ENCODE assay signal across 32 cellular contexts in the genomic region with DNA sequence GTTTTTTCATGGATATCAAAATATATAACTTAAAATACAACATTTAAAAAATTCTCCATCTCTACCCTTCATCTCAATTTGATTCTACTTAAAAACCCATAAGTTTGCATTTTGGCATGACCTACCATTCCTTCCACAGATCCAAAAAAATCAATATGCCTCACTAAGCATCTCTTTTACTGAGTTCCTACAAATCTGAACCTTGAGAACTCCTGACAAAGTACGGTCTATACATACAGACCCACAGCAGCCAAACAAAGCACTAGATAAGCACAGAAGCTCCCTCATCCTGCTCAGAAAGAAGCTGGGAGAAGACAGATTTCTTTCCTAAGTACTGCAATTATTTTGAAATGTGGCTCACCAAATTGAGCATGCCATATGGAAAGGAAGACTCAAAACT.
"Had no signal": no experiment of that assay in that cellular context is flagged by ENCODE, and none has a peak within 500 bp of the region (broad histone marks: within the 10 kb centered on the region; RNA-seq: fewer than 3 reads in every experiment).

No MANE protein-coding gene starts in this region.

- H3K9me3 ChIP-seq: ascending aorta, Peyer's patch, SJSA1, SK-N-SH had no signal

- H3K4me1 Mint-ChIP-seq: activated CD4-positive, alpha-beta T cell treated with anti-CD3 and anti-CD28 coated beads for 36 hours; activated CD4-positive, alpha-beta T cell treated with anti-CD3 and anti-CD28 coated beads, Interleukin-2, amount 10 ng/mL, durations not matched to agents 7 days and 5 days; activated naive CD4-positive, alpha-beta T cell treated with anti-CD3 and anti-CD28 coated beads, Interleukin-2, amount 50 U/mL, for 24 hours; activated naive CD8-positive, alpha-beta T cell treated with anti-CD3 and anti-CD28 coated beads, Interleukin-2, amount 10 ng/mL, durations not matched to agents 7 days and 5 days; WTC11 had no signal

- ATAC-seq: activated CD4-positive, alpha-beta T cell treated with anti-CD3 and anti-CD28 coated beads for 36 hours; activated CD4-positive, CD25-positive, alpha-beta regulatory T cell treated with anti-CD3 and anti-CD28 coated beads, Interleukin-2, amount 50 U/mL, for 24 hours; activated CD8-positive, alpha-beta T cell treated with anti-CD3 and anti-CD28 coated beads, Interleukin-2, amount 10 ng/mL, durations not matched to agents 7 days and 5 days; WTC11 had no signal

- H3K4me3 ChIP-seq: ascending aorta, Peyer's patch, SJSA1 had no signal

- H3K27ac ChIP-seq: ascending aorta, KMS-11, Peyer's patch, SJSA1 had no signal

- H3K36me3 ChIP-seq: ascending aorta, Peyer's patch, SJSA1 had no signal

- H3K27ac Mint-ChIP-seq: activated CD4-positive, alpha-beta T cell treated with anti-CD3 and anti-CD28 coated beads for 36 hours; activated CD4-positive, alpha-beta T cell treated with anti-CD3 and anti-CD28 coated beads, Interleukin-2, amount 10 ng/mL, durations not matched to agents 7 days and 5 days; activated CD8-positive, alpha-beta T cell treated with anti-CD3 and anti-CD28 coated beads, Interleukin-2, amount 10 ng/mL, durations not matched to agents 7 days and 5 days; activated naive CD4-positive, alpha-beta T cell treated with anti-CD3 and anti-CD28 coated beads, Interleukin-2, amount 50 U/mL, for 24 hours; activated naive CD8-positive, alpha-beta T cell treated with anti-CD3 and anti-CD28 coated beads, Interleukin-2, amount 10 ng/mL, durations not matched to agents 7 days and 5 days; activated T-cell treated with anti-CD3 and anti-CD28 coated beads, Interleukin-2, amount 50 U/mL, for 24 hours; activated T-helper 2 cell treated with anti-CD3 and anti-CD28 coated beads, Interferon-gamma antibody, Interleukin-2, Interleukin-4, amounts not matched to agents 10 μg/mL and 5 μg/mL and 100 μg/mL, durations not matched to agents 14 hours and 24 hours and 36 hours; T-helper 1 cell treated with Interleukin-12 subunit alpha and Interleukin-12 subunit beta and Interleukin-4 antibody, amounts not matched to agents 30 μg/mL and 1 μg/mL, for 36 hours; T-helper 2 cell treated with Interferon-gamma antibody and Interleukin-4, amounts not matched to agents 5 μg/mL and 100 μg/mL, for 36 hours; WTC11 had no signal

- H3K4me1 ChIP-seq: ascending aorta, SJSA1 had no signal

- H3K27me3 Mint-ChIP-seq: activated CD4-positive, alpha-beta T cell treated with anti-CD3 and anti-CD28 coated beads for 36 hours; activated CD4-positive, alpha-beta T cell treated with anti-CD3 and anti-CD28 coated beads, Interleukin-2, amount 10 ng/mL, durations not matched to agents 7 days and 5 days; activated naive CD4-positive, alpha-beta T cell treated with anti-CD3 and anti-CD28 coated beads, Interleukin-2, amount 50 U/mL, for 24 hours; activated naive CD8-positive, alpha-beta T cell treated with anti-CD3 and anti-CD28 coated beads, Interleukin-2, amount 10 ng/mL, durations not matched to agents 7 days and 5 days; activated T-cell treated with anti-CD3 and anti-CD28 coated beads, Interleukin-2, amount 50 U/mL, for 24 hours had no signal

- DNase-seq: activated CD4-positive, alpha-beta T cell treated with anti-CD3 and anti-CD28 coated beads for 36 hours; activated CD4-positive, alpha-beta T cell treated with anti-CD3 and anti-CD28 coated beads, Interleukin-2, amount 10 ng/mL, durations not matched to agents 7 days and 5 days; activated CD4-positive, alpha-beta T cell treated with anti-CD3 and anti-CD28 coated beads, Interleukin-2, amount 50 U/mL, for 48 hours; activated CD8-positive, alpha-beta T cell treated with anti-CD3 and anti-CD28 coated beads, Interleukin-2, amount 10 ng/mL, durations not matched to agents 7 days and 5 days; activated gamma-delta T cell; activated naive CD4-positive, alpha-beta T cell treated with Interleukin-2 at 50 U/mL for 16 hours; activated naive CD8-positive, alpha-beta T cell treated with anti-CD3 and anti-CD28 coated beads, Interleukin-2, amount 10 ng/mL, durations not matched to agents 7 days and 5 days; activated T-cell treated with anti-CD3 and anti-CD28 coated beads, Interleukin-2, amount 50 U/mL, for 24 hours; amygdala; MM.1S; MV-4-11; NCI-H1092; NCI-H1436 treated with DMSO at 0.1 percent for 48 hours; NCI-H1694 treated with DMSO at 0.1 percent for 48 hours; NCI-H2029; NCI-H2107; NCI-H510A; NCI-H526; NCI-H774; Peyer's patch; RPMI8226; SHP77 treated with DMSO at 0.1 percent for 48 hours; SK-N-SH had no signal

- H3K36me3 Mint-ChIP-seq: activated naive CD4-positive, alpha-beta T cell treated with anti-CD3 and anti-CD28 coated beads, Interleukin-2, amount 50 U/mL, for 24 hours; activated naive CD8-positive, alpha-beta T cell treated with anti-CD3 and anti-CD28 coated beads, Interleukin-2, amount 10 ng/mL, durations not matched to agents 7 days and 5 days; WTC11 had no signal

- H3K9me3 Mint-ChIP-seq: activated CD4-positive, alpha-beta T cell treated with anti-CD3 and anti-CD28 coated beads, Interleukin-2, amount 10 ng/mL, durations not matched to agents 7 days and 5 days; activated naive CD4-positive, alpha-beta T cell treated with anti-CD3 and anti-CD28 coated beads, Interleukin-2, amount 50 U/mL, for 24 hours; activated naive CD8-positive, alpha-beta T cell treated with anti-CD3 and anti-CD28 coated beads, Interleukin-2, amount 10 ng/mL, durations not matched to agents 7 days and 5 days; activated T-cell treated with anti-CD3 and anti-CD28 coated beads, Interleukin-2, amount 50 U/mL, for 24 hours; activated T-helper 2 cell treated with anti-CD3 and anti-CD28 coated beads, Interferon-gamma antibody, Interleukin-2, Interleukin-4, amounts not matched to agents 10 μg/mL and 5 μg/mL and 100 μg/mL, durations not matched to agents 14 hours and 24 hours and 36 hours; T-helper 1 cell treated with Interleukin-12 subunit alpha and Interleukin-12 subunit beta and Interleukin-4 antibody, amounts not matched to agents 30 μg/mL and 1 μg/mL, for 36 hours; T-helper 2 cell treated with Interferon-gamma antibody and Interleukin-4, amounts not matched to agents 5 μg/mL and 100 μg/mL, for 36 hours; WTC11 had no signal

- H3K27me3 ChIP-seq: ascending aorta, Peyer's patch, SJSA1 had no signal

- H3K4me3 Mint-ChIP-seq: activated CD4-positive, alpha-beta T cell treated with anti-CD3 and anti-CD28 coated beads for 36 hours; activated CD4-positive, alpha-beta T cell treated with anti-CD3 and anti-CD28 coated beads, Interleukin-2, amount 10 ng/mL, durations not matched to agents 7 days and 5 days; activated CD8-positive, alpha-beta T cell treated with anti-CD3 and anti-CD28 coated beads, Interleukin-2, amount 10 ng/mL, durations not matched to agents 7 days and 5 days; activated naive CD4-positive, alpha-beta T cell treated with anti-CD3 and anti-CD28 coated beads, Interleukin-2, amount 50 U/mL, for 24 hours; activated naive CD8-positive, alpha-beta T cell treated with anti-CD3 and anti-CD28 coated beads, Interleukin-2, amount 10 ng/mL, durations not matched to agents 7 days and 5 days; activated T-cell treated with anti-CD3 and anti-CD28 coated beads, Interleukin-2, amount 50 U/mL, for 24 hours; T-helper 1 cell treated with Interleukin-12 subunit alpha and Interleukin-12 subunit beta and Interleukin-4 antibody, amounts not matched to agents 30 μg/mL and 1 μg/mL, for 36 hours; T-helper 2 cell treated with Interferon-gamma antibody and Interleukin-4, amounts not matched to agents 5 μg/mL and 100 μg/mL, for 36 hours; WTC11 had no signal
